Comparison of ENCODE assay signal across 16 cellular contexts in genomic region chr2:56127013-56127772, GRCh38. TPM values are rescaled to one million over a fixed set of nuclear protein-coding genes. Genes with fewer than 3 reads are reported as not detected.
A peak's percentile ranks its signal among the peaks of the same experiment; 100 is the strongest.
DNase-seq lines count a peak whose midpoint lies in the region; ATAC-seq, FAIRE-seq and TF ChIP-seq lines count a peak whose summit lies in the region.
"Had no signal": no experiment of that assay in that cellular context is flagged by ENCODE, and none has a peak within 500 bp of the region (broad histone marks: within the 10 kb centered on the region; RNA-seq: fewer than 3 reads in every experiment).

No MANE protein-coding gene starts in this region.

- H3K9me1 ChIP-seq in K562 (ENCODE audit: control insufficient read depth, insufficient read depth, low read length) = no peaks in the 10 kb centered on the region

- no peaks in the 10 kb centered on the region for H3K27me3 ChIP-seq in K562 (ENCODE audit: control insufficient read depth in 2 of 2, insufficient read depth in 2 of 2, low read length in 2 of 2)

- no peak for TF ChIP-seq POLR2A in K562 (conservative IDR thresholded peaks at IDR 0.05)

- no peak overlapping the region for H3K9ac ChIP-seq in K562 (ENCODE audit: insufficient read depth in 1 of 2, low read depth in 2 of 2, low read length in 2 of 2)

- TF ChIP-seq CTCF in K562 (IDR thresholded peaks at IDR 0.05 in 2 of 3, conservative IDR thresholded peaks at IDR 0.05 in 1 of 3; ENCODE audit: insufficient read depth in 2 of 3, low read depth in 1 of 3, low read length in 3 of 3) = no peak

- no TSS peak for BruUV-seq in K562 (replicated peaks; lab: Mats Ljungman, UMichigan)

- no peak overlapping the region for H3K4me3 ChIP-seq in K562

- H2AFZ ChIP-seq in K562 (ENCODE audit: low read depth, low read length) = no peak overlapping the region

- H3K4me2 ChIP-seq in K562 (ENCODE audit: insufficient read depth, low read length) = no peak overlapping the region

- DNase-seq in DMS153 (lab: John Stamatoyannopoulos, UW) (peak; percentile 76), NCI-H187 (lab: John Stamatoyannopoulos, UW) (peak; percentile 89 to 91), NCI-H345 treated with DMSO at 0.1 percent for 48 hours (lab: John Stamatoyannopoulos, UW; ENCODE audit: unreplicated experiment) (peak; percentile 81), K562 (ENCODE audit: extremely low read depth in 1 of 4, low spot score in 3 of 4) (no peak), foreskin melanocyte (no peak)
- no peak for DNase-seq in activated naive CD4-positive, alpha-beta T cell treated with anti-CD3 and anti-CD28 coated beads, Interleukin-2, amount 50 U/mL, for 16 hours
- DNase-seq: activated CD4-positive, alpha-beta T cell treated with anti-CD3 and anti-CD28 coated beads, Interleukin-2, amount 10 ng/mL, durations not matched to agents 7 days and 5 days; activated CD8-positive, alpha-beta memory T cell treated with anti-CD3 and anti-CD28 coated beads, Interleukin-2, amount 50 U/mL, for 48 hours; activated gamma-delta T cell; DMS79; mammary epithelial cell; naive B cell; stimulated activated CD4-positive, alpha-beta T cell treated with anti-CD3 and anti-CD28 coated beads, Interleukin-2, amount 100 ng/mL, for 48 hours had no signal

- in situ Hi-C loops in K562 (cut with MboI) = loop anchor here (10.0 kb wide), 1 partner anchor 412 kb away; no protein-coding TSS in a partner anchor

- H3K9me3 ChIP-seq in K562 (replicated peaks; ENCODE audit: control insufficient read depth, insufficient read depth, low read depth, low read length) = no peaks in the 10 kb centered on the region

- 53% methylated on average over 4 of the region's 4 CpGs for WGBS in K562 (ENCODE audit: insufficient coverage, low coverage, missing lambda C conversion rate)

- FAIRE-seq in K562 (lab: Jason Lieb, UNC) = no peak

- 0 out of 3 replicates have a peak, but pooled peaks cover 4% of the 10 kb centered on the region for H3K36me3 ChIP-seq in K562 (ENCODE audit: control insufficient read depth, insufficient read depth, low read length)

- H4K20me1 ChIP-seq in K562 (replicated peaks; ENCODE audit: control insufficient read depth, insufficient read depth, low read length) = no peaks in the 10 kb centered on the region

- CTCF ChIA-PET in K562 (lab: Yijun Ruan, JAX; ENCODE audit: low intra/inter-chr PET ratio) = no interaction called here

- no peak for TF ChIP-seq RAD21 in K562 (CRISPR knock-in tag; conservative IDR thresholded peaks at IDR 0.05 in 1 of 2, IDR thresholded peaks at IDR 0.05 in 1 of 2)

- ATAC-seq in K562 = peak; percentile 24
- ATAC-seq in GM21717 (IDR thresholded peaks at IDR 0.05; ENCODE audit: unreplicated experiment) = no peak
- ATAC-seq in GM18498 (IDR thresholded peaks at IDR 0.05; ENCODE audit: unreplicated experiment) = no peak

- H3K27ac ChIP-seq in K562 (ENCODE audit: extremely low read depth, low read depth, low read length) = no peak overlapping the region

- no peak for TF ChIP-seq EP300 in K562 (IDR thresholded peaks at IDR 0.05; ENCODE audit: low read length)

- intact Hi-C loops in K562 (cut with micrococcal nuclease) = no loop called here

- H3K4me1 ChIP-seq in K562 (replicated peaks in 1 of 2; ENCODE audit: control insufficient read depth in 2 of 2, insufficient read depth in 2 of 2, low read length in 2 of 2) = peaks cover 3 to 23% of the 10 kb centered on the region in 2 experiments; a peak in 3 of 5 replicates

- no peaks in the 10 kb centered on the region for H3K79me2 ChIP-seq in K562 (ENCODE audit: control insufficient read depth, insufficient read depth, low read length)

- POLR2A ChIA-PET in K562 (lab: Yijun Ruan, JAX) = interaction anchor here (0.6 to 2.6 kb wide), 2 partner anchors 16 to 445 kb away, joined by 3 to 8 read pairs; no protein-coding TSS in a partner anchor

TF ChIP-seq in K562, 482 proteins besides CTCF, POLR2A, EP300 and RAD21 (continues in another document):
- TF ChIP-seq FUS (optimal IDR thresholded peaks at IDR 0.05; ENCODE audit: low read depth, low read length) = no peak
- TF ChIP-seq SNIP1 (IDR thresholded peaks at IDR 0.05; ENCODE audit: low read depth) = no peak
- TF ChIP-seq SREBF2 (CRISPR knock-in tag; IDR thresholded peaks at IDR 0.05) = no peak
- TF ChIP-seq BCLAF1 (IDR thresholded peaks at IDR 0.05; ENCODE audit: borderline replicate concordance in 1 of 2, control insufficient read depth in 1 of 2, low read depth in 2 of 2, low read length in 1 of 2) = no peak
- peak; percentile 16; the same call in 1 of the 2 replicates for TF ChIP-seq CTBP1 (IDR thresholded peaks at IDR 0.05; ENCODE audit: borderline replicate concordance)
- TF ChIP-seq, protein P1, sequence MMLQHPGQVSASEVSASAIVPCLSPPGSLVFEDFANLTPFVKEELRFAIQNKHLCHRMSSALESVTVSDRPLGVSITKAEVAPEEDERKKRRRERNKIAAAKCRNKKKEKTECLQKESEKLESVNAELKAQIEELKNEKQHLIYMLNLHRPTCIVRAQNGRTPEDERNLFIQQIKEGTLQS (IDR thresholded peaks at IDR 0.05) = peak; percentile 86
- TF ChIP-seq, protein P1 (CRISPR knock-in tag; conservative IDR thresholded peaks at IDR 0.05) = no peak
- no peak for TF ChIP-seq NFXL1 (CRISPR knock-in tag; IDR thresholded peaks at IDR 0.05)
- no peak for TF ChIP-seq ADNP (tag; IDR thresholded peaks at IDR 0.05)
- TF ChIP-seq PKNOX1 (IDR thresholded peaks at IDR 0.05) = no peak
- TF ChIP-seq, protein P2, sequence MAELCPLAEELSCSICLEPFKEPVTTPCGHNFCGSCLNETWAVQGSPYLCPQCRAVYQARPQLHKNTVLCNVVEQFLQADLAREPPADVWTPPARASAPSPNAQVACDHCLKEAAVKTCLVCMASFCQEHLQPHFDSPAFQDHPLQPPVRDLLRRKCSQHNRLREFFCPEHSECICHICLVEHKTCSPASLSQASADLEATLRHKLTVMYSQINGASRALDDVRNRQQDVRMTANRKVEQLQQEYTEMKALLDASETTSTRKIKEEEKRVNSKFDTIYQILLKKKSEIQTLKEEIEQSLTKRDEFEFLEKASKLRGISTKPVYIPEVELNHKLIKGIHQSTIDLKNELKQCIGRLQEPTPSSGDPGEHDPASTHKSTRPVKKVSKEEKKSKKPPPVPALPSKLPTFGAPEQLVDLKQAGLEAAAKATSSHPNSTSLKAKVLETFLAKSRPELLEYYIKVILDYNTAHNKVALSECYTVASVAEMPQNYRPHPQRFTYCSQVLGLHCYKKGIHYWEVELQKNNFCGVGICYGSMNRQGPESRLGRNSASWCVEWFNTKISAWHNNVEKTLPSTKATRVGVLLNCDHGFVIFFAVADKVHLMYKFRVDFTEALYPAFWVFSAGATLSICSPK (IDR thresholded peaks at IDR 0.05; ENCODE audit: borderline replicate concordance) = no peak
- TF ChIP-seq ZNF324 (CRISPR knock-in tag; IDR thresholded peaks at IDR 0.05) = no peak

RNA-seq across cellular contexts. Expression of gene CCDC85A, which starts 56.6 kb away (rescaled TPM):
- not detected in 2 replicates for total RNA-seq in K562 (2011; cell fraction: chromatin; rRNA removed; ENCODE audit: low replicate concordance)
- total RNA-seq in K562 (2011; cell fraction: nucleolus; rRNA removed) = not detected in 2 replicates
- total RNA-seq in K562 (2011; cell fraction: nucleoplasm; rRNA removed) = 0.22 TPM in 1 of 2 replicates, not detected in the other
- total RNA-seq in K562 (2014; rRNA removed) = 0.04 and 0.14 TPM in 2 replicates
- total RNA-seq in K562 (2014; rRNA removed; fragmentation: Illumina TruSeq; extraction: Trizol) = not detected in 2 replicates
- total RNA-seq in K562 (2015; rRNA removed; fragmentation: Illumina TruSeq; extraction: Trizol) = 0.07 TPM in 1 of 2 replicates, not detected in the other
- 0.09 and 0.13 TPM in 2 replicates for total RNA-seq in K562 (2021)
- polyA plus RNA-seq in K562 (2011; rRNA removed) = not detected in 2 replicates
- not detected in 2 replicates for polyA plus RNA-seq in K562 (2011; cell fraction: cytosol; rRNA removed)
- polyA plus RNA-seq in K562 (2011; cell fraction: nucleus; rRNA removed) = not detected in 2 replicates
- polyA plus RNA-seq in K562 (2012) = 0.03 and 0.15 TPM in 2 replicates
- polyA plus RNA-seq in K562 (2014; fragmentation: Illumina TruSeq; extraction: Trizol) = not detected in 2 replicates
- polyA plus RNA-seq in K562 (2014; fragmentation: Nextera tagmentation; extraction: Ambion mirVana) = not detected
- 0.03 TPM in 1 of 2 replicates, not detected in the other for polyA plus RNA-seq in K562 (2014; rRNA removed)
- not detected in 2 replicates for polyA minus RNA-seq in K562 (2011; rRNA and poly(A)+ RNA removed)
- not detected in 2 replicates for polyA minus RNA-seq in K562 (2011; cell fraction: cytosol; rRNA and poly(A)+ RNA removed)
- polyA minus RNA-seq in K562 (2011; cell fraction: nucleus; rRNA and poly(A)+ RNA removed) = not detected in 2 replicates
- total RNA-seq: activated CD4-positive, alpha-beta T cell treated with anti-CD3 and anti-CD28 coated beads, Interleukin-2, amount 10 ng/mL, durations not matched to agents 7 days and 5 days; RPMI7951 had no signal

Comparison
In these comparisons a context has a peak if more than half of its experiments do, and no peak if none do; other contexts are left out.
1. DNase-seq: peak in DMS153 (single experiment), NCI-H187 (2 of 2) and NCI-H345 treated with DMSO at 0.1 percent for 48 hours (single experiment); none in K562 (0 of 4), activated naive CD4-positive, alpha-beta T cell treated with anti-CD3 and anti-CD28 coated beads, Interleukin-2, amount 50 U/mL, for 16 hours (single experiment) and foreskin melanocyte (single experiment).